ENCODE assay signal across 8 cellular contexts in the genomic region with DNA sequence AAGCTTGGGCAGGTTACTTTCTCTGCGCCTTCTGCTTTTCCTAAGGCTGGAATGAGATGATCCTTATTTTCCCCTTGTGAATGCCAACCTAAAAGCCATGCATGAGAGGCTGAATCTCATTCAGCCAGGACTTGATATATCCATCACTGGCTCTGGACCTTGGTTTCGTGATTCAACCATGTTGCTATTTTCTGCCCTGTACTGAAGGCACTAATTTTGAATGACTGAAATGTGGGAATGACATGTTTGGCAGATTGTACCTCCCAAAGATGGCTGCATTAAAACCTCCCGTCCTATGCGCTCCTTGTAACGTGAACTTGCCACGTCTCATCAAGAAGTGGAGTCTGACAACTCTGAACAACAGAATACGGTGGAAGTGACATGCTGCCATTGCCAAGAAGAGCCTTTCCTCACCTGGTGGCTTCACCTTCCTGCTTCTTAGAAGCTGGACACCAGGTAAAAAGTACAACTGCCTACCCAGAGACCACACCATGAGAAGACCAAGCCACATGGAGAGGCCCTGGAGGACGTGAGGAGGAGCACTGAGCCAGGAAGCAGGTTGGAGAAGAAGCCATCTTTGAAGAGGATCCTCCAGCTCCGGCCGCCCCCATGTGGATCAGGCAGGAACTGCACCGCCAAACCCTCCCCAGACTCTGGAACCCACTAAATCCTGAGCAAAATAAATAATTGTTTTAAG.
A peak's percentile ranks its signal among the peaks of the same experiment; 100 is the strongest.
DNase-seq lines count a peak whose midpoint lies in the region; ATAC-seq and TF ChIP-seq lines count a peak whose summit lies in the region.

No MANE protein-coding gene starts in this region.

- peaks cover 4% of the 10 kb centered on the region for H3K4me1 Mint-ChIP-seq in activated CD4-positive, alpha-beta memory T cell treated with anti-CD3 and anti-CD28 coated beads, Interleukin-2, amount 10 ng/mL, durations not matched to agents 7 days and 5 days
- H3K4me1 Mint-ChIP-seq in mesothelial cell of epicardium = peaks cover 4% of the 10 kb centered on the region

- TF ChIP-seq CTCF in mesothelial cell of epicardium (IDR thresholded peaks at IDR 0.05; ENCODE audit: unreplicated experiment) = peak; percentile 94

- peaks cover 18% of the 10 kb centered on the region for H3K27me3 Mint-ChIP-seq in activated CD4-positive, alpha-beta memory T cell treated with anti-CD3 and anti-CD28 coated beads, Interleukin-2, amount 10 ng/mL, durations not matched to agents 7 days and 5 days
- no peaks in the 10 kb centered on the region for H3K27me3 Mint-ChIP-seq in mesothelial cell of epicardium (ENCODE audit: low read depth)

- CTCF ChIA-PET in activated CD4-positive, alpha-beta memory T cell treated with anti-CD3 and anti-CD28 coated beads, Interleukin-2, amount 10 ng/mL, durations not matched to agents 7 days and 5 days (lab: Charles Lee) = interaction anchor here (0.7 to 7.6 kb wide), 11 partner anchors 9 to 334 kb away, joined by 3 to 74 read pairs (median 4); no protein-coding TSS in a partner anchor

- no peak overlapping the region for H3K27ac Mint-ChIP-seq in activated CD4-positive, alpha-beta memory T cell treated with anti-CD3 and anti-CD28 coated beads, Interleukin-2, amount 10 ng/mL, durations not matched to agents 7 days and 5 days
- no peak overlapping the region for H3K27ac Mint-ChIP-seq in mesothelial cell of epicardium

- no peak overlapping the region for H3K4me3 Mint-ChIP-seq in activated CD4-positive, alpha-beta memory T cell treated with anti-CD3 and anti-CD28 coated beads, Interleukin-2, amount 10 ng/mL, durations not matched to agents 7 days and 5 days
- H3K4me3 Mint-ChIP-seq in mesothelial cell of epicardium = no peak overlapping the region

- DNase-seq in NK-92 treated with Interleukin-12 subunit alpha and Interleukin-12 subunit beta, amount 100 ng/mL, for 24 hours (lab: John Stamatoyannopoulos, UW) = peak; percentile 39
- no peak for DNase-seq in NK-92 (lab: John Stamatoyannopoulos, UW; ENCODE audit: unreplicated experiment)
- DNase-seq in NCI-H524 (lab: John Stamatoyannopoulos, UW) = peak; percentile 13 to 50
- peak; percentile 70 for DNase-seq in activated CD4-positive, alpha-beta memory T cell treated with anti-CD3 and anti-CD28 coated beads, Interleukin-2, amount 10 ng/mL, durations not matched to agents 7 days and 5 days
- DNase-seq in effector CD4-positive, alpha-beta T cell = peak; percentile 26
- peak in 1 of 2 experiments; percentile 79 for DNase-seq in mesothelial cell of epicardium (ENCODE audit: low spot score in 2 of 2, unreplicated experiment in 2 of 2)
- DNase-seq in stimulated activated CD8-positive, alpha-beta memory T cell treated with anti-CD3 and anti-CD28 coated beads, Interleukin-7, amount 100 ng/mL, for 48 hours (ENCODE audit: extremely low read depth in 1 of 2, low read depth in 1 of 2) = peak; percentile 27 to 65

- POLR2A ChIA-PET in activated CD4-positive, alpha-beta memory T cell treated with anti-CD3 and anti-CD28 coated beads, Interleukin-2, amount 10 ng/mL, durations not matched to agents 7 days and 5 days (lab: Charles Lee) = no interaction called here

- no peaks in the 10 kb centered on the region for H3K9me3 Mint-ChIP-seq in activated CD4-positive, alpha-beta memory T cell treated with anti-CD3 and anti-CD28 coated beads, Interleukin-2, amount 10 ng/mL, durations not matched to agents 7 days and 5 days
- H3K9me3 Mint-ChIP-seq in mesothelial cell of epicardium = no peaks in the 10 kb centered on the region

- H3K36me3 Mint-ChIP-seq in activated CD4-positive, alpha-beta memory T cell treated with anti-CD3 and anti-CD28 coated beads, Interleukin-2, amount 10 ng/mL, durations not matched to agents 7 days and 5 days (ENCODE audit: low read depth) = no peaks in the 10 kb centered on the region
- H3K36me3 Mint-ChIP-seq in mesothelial cell of epicardium = peaks cover 12% of the 10 kb centered on the region

- ATAC-seq in HG03108 (IDR thresholded peaks at IDR 0.05; ENCODE audit: unreplicated experiment) = peak; percentile 47
